In the genomic region with DNA sequence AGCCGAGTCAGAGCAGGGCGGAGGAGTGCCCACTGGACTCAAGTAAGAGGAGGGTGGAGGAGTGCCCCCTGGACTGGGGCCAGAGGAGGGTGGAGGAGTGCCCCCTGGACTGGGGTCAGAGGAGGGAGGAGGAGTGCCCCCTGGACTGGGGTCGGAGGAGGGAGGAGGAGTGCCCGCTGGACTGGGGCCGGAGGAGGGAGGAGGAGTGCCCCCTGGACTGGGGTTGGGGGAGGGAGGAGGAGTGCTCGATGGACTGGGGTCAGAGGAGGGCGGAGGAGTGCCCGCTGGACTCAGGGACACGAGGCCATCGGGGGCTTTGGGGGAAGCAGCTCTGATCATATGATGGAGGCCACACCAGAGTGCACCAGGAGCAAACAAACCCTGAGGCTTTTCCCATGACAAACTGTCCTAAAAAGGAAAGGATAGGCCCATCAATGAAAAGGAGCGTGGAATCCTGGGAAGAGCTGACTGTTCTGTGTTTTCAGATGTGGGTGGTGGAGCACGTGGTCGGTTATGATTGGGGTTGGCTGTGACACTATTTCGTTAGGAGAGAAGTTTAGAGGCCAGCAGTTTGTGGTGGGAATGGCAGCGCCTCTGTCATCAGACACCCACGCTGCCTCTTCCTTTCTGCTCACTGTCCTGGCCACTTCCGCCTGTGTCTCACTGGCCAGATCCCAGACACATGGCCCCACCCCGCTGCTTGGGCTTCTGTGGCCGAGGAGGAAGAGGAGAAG, we compare ENCODE assay signal across 1 cellular context.
TF ChIP-seq lines count a peak whose summit lies in the region.

No MANE protein-coding gene starts in this region.

TF ChIP-seq in K562, 482 proteins besides CTCF, POLR2A, EP300 and RAD21 (continued from another document and continues in another):
- TF ChIP-seq ZNF239 (CRISPR knock-in tag; IDR thresholded peaks at IDR 0.05) (peak; percentile 48; the same call in 1 of the 2 replicates), CSDE1 (IDR thresholded peaks at IDR 0.05) (no peak), HMG20A (CRISPR knock-in tag; conservative IDR thresholded peaks at IDR 0.05) (no peak), GTF2A2 (tag; IDR thresholded peaks at IDR 0.05) (no peak), GABPB1 (CRISPR knock-in tag; IDR thresholded peaks at IDR 0.05) (peak; percentile 84; the same call in 1 of the 2 replicates), ZNF41 (CRISPR knock-in tag; conservative IDR thresholded peaks at IDR 0.05) (0 out of 2 replicates have a peak, but pooled peaks have one; percentile 11), SNIP1 (IDR thresholded peaks at IDR 0.05; ENCODE audit: low read depth) (no peak), GTF2F1 (IDR thresholded peaks at IDR 0.05; ENCODE audit: low read depth, low read length) (no peak), MTA2 (IDR thresholded peaks at IDR 0.05; ENCODE audit: low read depth) (no peak), KLF6 (CRISPR knock-in tag; IDR thresholded peaks at IDR 0.05; ENCODE audit: borderline replicate concordance) (peak; percentile 62; the same call in 1 of the 2 replicates), MEF2A (IDR thresholded peaks at IDR 0.05; ENCODE audit: control insufficient read depth, low read depth, low read length) (no peak), TAF7 (tag; IDR thresholded peaks at IDR 0.05) (no peak), SRSF3 (IDR thresholded peaks at IDR 0.05; ENCODE audit: insufficient read depth, low read length) (0 out of 2 replicates have a peak, but pooled peaks have one; percentile 65), ZNF584 (CRISPR knock-in tag; IDR thresholded peaks at IDR 0.05; ENCODE audit: low read depth) (peak; percentile 86; the same call in 1 of the 2 replicates), ZNF143 (CRISPR knock-in tag; IDR thresholded peaks at IDR 0.05) (peak; percentile 67), MYC (IDR thresholded peaks at IDR 0.05; ENCODE audit: low read depth, low read length) (peak; percentile 90), MYC (CRISPR knock-in tag; IDR thresholded peaks at IDR 0.05; ENCODE audit: borderline replicate concordance, low read depth) (peak; percentile 93), FUS (optimal IDR thresholded peaks at IDR 0.05; ENCODE audit: low read depth, low read length) (no peak), CXXC5 (CRISPR knock-in tag; IDR thresholded peaks at IDR 0.05) (peak; percentile 69; the same call in 1 of the 2 replicates), BACH1 (tag; IDR thresholded peaks at IDR 0.05) (peak; percentile 78), NFRKB (IDR thresholded peaks at IDR 0.05; ENCODE audit: low read depth) (no peak; the same call in 1 of the 2 replicates), POLR2G (IDR thresholded peaks at IDR 0.05; ENCODE audit: low read depth, low read length) (peak; percentile 70), NCOR1 (IDR thresholded peaks at IDR 0.05) (peak; percentile 30; the same call in 1 of the 2 replicates), CBFB (CRISPR knock-in tag; IDR thresholded peaks at IDR 0.05) (no peak), FOXP1 (CRISPR knock-in tag; IDR thresholded peaks at IDR 0.05) (peak; percentile 74; the same call in 1 of the 2 replicates), KAT8 (IDR thresholded peaks at IDR 0.05; ENCODE audit: low read depth) (no peak), POLR2AphosphoS2 (IDR thresholded peaks at IDR 0.05; ENCODE audit: low read length) (no peak), ZNF76 (CRISPR knock-in tag; IDR thresholded peaks at IDR 0.05; ENCODE audit: borderline replicate concordance) (peak; percentile 70; the same call in 1 of the 2 replicates)
- TF ChIP-seq, protein P1, sequence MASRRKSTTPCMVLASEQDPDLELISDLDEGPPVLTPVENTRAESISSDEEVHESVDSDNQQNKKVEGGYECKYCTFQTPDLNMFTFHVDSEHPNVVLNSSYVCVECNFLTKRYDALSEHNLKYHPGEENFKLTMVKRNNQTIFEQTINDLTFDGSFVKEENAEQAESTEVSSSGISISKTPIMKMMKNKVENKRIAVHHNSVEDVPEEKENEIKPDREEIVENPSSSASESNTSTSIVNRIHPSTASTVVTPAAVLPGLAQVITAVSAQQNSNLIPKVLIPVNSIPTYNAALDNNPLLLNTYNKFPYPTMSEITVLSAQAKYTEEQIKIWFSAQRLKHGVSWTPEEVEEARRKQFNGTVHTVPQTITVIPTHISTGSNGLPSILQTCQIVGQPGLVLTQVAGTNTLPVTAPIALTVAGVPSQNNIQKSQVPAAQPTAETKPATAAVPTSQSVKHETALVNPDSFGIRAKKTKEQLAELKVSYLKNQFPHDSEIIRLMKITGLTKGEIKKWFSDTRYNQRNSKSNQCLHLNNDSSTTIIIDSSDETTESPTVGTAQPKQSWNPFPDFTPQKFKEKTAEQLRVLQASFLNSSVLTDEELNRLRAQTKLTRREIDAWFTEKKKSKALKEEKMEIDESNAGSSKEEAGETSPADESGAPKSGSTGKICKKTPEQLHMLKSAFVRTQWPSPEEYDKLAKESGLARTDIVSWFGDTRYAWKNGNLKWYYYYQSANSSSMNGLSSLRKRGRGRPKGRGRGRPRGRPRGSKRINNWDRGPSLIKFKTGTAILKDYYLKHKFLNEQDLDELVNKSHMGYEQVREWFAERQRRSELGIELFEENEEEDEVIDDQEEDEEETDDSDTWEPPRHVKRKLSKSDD (conservative IDR thresholded peaks at IDR 0.05; ENCODE audit: low read length): no peak
- TF ChIP-seq, protein P2, sequence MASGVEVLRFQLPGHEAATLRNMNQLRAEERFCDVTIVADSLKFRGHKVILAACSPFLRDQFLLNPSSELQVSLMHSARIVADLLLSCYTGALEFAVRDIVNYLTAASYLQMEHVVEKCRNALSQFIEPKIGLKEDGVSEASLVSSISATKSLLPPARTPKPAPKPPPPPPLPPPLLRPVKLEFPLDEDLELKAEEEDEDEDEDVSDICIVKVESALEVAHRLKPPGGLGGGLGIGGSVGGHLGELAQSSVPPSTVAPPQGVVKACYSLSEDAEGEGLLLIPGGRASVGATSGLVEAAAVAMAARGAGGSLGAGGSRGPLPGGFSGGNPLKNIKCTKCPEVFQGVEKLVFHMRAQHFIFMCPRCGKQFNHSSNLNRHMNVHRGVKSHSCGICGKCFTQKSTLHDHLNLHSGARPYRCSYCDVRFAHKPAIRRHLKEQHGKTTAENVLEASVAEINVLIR (CRISPR knock-in tag; IDR thresholded peaks at IDR 0.05): peak; percentile 52; the same call in 1 of the 2 replicates
- TF ChIP-seq, protein P3, sequence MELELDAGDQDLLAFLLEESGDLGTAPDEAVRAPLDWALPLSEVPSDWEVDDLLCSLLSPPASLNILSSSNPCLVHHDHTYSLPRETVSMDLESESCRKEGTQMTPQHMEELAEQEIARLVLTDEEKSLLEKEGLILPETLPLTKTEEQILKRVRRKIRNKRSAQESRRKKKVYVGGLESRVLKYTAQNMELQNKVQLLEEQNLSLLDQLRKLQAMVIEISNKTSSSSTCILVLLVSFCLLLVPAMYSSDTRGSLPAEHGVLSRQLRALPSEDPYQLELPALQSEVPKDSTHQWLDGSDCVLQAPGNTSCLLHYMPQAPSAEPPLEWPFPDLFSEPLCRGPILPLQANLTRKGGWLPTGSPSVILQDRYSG (tag; conservative IDR thresholded peaks at IDR 0.05; ENCODE audit: low read depth): peak; percentile 86
- TF ChIP-seq, protein P4, sequence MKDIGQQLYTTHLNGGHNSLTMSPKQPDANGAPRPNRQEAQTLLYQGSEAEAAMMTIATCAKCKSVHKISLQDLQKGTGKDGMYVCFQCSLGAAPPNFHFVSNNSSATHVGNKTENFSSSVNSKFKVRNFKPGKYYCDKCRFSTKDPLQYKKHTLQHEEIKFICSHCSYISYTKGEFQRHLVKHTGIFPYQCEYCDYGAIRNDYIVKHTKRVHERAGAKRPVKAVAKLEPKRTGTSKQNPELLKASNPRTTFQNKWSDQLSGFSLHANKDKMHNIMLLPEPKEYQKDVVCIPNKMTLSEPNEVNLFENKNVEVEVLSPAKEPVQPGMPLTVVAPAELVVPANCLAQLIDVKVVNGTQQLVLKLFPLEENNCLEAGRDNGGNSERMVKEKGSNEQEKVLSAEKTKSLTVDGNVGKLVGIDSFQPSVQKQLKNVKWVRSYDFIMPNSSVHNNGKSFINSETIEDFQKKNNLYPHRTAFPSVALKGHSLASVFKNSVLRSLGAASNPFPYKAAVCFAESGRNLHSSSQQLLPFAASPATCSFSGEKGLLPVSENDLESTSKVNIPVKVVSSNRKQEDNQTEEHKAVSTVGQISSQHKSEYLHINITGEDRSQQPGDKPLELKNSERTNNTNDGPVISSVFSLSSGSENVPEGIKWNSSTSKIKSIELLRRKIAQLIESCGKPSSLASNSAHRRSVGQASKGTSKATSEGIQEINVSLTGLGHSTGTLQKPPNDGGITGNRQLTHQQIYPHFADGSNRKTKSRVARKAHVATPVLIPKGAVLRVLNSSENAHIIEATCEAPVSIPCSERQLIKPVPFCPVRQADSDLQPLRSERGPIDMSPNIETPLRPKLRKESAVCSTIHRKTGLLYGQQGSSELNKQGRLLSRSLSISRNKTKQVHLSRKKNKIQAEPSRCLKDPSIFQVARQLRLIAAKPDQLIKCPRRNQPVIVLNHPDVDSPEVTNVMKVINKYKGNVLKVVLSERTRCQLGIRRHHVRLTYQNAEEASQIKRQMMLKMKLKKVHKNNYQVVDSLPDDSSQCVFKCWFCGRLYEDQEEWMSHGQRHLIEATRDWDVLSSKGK (CRISPR knock-in tag; IDR thresholded peaks at IDR 0.05): no peak
- TF ChIP-seq, protein P5, sequence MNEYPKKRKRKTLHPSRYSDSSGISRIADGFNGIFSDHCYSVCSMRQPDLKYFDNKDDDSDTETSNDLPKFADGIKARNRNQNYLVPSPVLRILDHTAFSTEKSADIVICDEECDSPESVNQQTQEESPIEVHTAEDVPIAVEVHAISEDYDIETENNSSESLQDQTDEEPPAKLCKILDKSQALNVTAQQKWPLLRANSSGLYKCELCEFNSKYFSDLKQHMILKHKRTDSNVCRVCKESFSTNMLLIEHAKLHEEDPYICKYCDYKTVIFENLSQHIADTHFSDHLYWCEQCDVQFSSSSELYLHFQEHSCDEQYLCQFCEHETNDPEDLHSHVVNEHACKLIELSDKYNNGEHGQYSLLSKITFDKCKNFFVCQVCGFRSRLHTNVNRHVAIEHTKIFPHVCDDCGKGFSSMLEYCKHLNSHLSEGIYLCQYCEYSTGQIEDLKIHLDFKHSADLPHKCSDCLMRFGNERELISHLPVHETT (CRISPR knock-in tag; conservative IDR thresholded peaks at IDR 0.05 in 1 of 2, IDR thresholded peaks at IDR 0.05 in 1 of 2): peak in 1 of 2 experiments; percentile 89; a peak in 2 of 4 replicates
- TF ChIP-seq, protein P6, sequence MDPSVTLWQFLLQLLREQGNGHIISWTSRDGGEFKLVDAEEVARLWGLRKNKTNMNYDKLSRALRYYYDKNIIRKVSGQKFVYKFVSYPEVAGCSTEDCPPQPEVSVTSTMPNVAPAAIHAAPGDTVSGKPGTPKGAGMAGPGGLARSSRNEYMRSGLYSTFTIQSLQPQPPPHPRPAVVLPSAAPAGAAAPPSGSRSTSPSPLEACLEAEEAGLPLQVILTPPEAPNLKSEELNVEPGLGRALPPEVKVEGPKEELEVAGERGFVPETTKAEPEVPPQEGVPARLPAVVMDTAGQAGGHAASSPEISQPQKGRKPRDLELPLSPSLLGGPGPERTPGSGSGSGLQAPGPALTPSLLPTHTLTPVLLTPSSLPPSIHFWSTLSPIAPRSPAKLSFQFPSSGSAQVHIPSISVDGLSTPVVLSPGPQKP (CRISPR knock-in tag; IDR thresholded peaks at IDR 0.05): no peak
- TF ChIP-seq, protein P7, sequence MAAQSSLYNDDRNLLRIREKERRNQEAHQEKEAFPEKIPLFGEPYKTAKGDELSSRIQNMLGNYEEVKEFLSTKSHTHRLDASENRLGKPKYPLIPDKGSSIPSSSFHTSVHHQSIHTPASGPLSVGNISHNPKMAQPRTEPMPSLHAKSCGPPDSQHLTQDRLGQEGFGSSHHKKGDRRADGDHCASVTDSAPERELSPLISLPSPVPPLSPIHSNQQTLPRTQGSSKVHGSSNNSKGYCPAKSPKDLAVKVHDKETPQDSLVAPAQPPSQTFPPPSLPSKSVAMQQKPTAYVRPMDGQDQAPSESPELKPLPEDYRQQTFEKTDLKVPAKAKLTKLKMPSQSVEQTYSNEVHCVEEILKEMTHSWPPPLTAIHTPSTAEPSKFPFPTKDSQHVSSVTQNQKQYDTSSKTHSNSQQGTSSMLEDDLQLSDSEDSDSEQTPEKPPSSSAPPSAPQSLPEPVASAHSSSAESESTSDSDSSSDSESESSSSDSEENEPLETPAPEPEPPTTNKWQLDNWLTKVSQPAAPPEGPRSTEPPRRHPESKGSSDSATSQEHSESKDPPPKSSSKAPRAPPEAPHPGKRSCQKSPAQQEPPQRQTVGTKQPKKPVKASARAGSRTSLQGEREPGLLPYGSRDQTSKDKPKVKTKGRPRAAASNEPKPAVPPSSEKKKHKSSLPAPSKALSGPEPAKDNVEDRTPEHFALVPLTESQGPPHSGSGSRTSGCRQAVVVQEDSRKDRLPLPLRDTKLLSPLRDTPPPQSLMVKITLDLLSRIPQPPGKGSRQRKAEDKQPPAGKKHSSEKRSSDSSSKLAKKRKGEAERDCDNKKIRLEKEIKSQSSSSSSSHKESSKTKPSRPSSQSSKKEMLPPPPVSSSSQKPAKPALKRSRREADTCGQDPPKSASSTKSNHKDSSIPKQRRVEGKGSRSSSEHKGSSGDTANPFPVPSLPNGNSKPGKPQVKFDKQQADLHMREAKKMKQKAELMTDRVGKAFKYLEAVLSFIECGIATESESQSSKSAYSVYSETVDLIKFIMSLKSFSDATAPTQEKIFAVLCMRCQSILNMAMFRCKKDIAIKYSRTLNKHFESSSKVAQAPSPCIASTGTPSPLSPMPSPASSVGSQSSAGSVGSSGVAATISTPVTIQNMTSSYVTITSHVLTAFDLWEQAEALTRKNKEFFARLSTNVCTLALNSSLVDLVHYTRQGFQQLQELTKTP (IDR thresholded peaks at IDR 0.05; ENCODE audit: low read depth in 1 of 2, partially characterized antibody in 2 of 2): peak in 1 of 2 experiments; percentile 29
- TF ChIP-seq, protein P8, sequence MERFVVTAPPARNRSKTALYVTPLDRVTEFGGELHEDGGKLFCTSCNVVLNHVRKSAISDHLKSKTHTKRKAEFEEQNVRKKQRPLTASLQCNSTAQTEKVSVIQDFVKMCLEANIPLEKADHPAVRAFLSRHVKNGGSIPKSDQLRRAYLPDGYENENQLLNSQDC (CRISPR knock-in tag; IDR thresholded peaks at IDR 0.05): no peak
- TF ChIP-seq, protein P9, sequence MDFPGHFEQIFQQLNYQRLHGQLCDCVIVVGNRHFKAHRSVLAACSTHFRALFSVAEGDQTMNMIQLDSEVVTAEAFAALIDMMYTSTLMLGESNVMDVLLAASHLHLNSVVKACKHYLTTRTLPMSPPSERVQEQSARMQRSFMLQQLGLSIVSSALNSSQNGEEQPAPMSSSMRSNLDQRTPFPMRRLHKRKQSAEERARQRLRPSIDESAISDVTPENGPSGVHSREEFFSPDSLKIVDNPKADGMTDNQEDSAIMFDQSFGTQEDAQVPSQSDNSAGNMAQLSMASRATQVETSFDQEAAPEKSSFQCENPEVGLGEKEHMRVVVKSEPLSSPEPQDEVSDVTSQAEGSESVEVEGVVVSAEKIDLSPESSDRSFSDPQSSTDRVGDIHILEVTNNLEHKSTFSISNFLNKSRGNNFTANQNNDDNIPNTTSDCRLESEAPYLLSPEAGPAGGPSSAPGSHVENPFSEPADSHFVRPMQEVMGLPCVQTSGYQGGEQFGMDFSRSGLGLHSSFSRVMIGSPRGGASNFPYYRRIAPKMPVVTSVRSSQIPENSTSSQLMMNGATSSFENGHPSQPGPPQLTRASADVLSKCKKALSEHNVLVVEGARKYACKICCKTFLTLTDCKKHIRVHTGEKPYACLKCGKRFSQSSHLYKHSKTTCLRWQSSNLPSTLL (IDR thresholded peaks at IDR 0.05): no peak
